8 cellular contexts compared by ENCODE assay signal in the genomic region with DNA sequence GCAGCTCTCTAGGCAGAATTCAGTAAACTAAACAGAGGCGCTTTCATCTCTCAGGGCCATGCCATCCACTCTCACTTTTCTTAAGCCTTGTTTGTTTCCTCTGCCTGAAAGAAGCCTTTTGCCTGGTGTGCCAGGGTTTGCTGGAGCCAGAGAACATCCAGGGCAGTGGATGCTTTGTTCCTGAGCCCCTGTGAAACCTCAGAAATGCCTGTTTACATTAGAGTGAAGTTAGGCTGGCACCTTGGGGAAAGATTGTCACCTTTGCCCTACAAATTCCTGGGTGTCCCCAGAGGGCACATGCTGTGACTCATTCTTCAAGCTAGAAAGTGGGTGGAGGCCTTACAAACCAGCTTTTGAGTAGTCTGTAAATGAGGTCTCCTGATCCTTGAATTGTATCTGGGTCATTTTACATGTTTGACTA. TPM values are rescaled to one million over a fixed set of nuclear protein-coding genes. Genes with fewer than 3 reads are reported as not detected.
DNase-seq lines count a peak whose midpoint lies in the region; ATAC-seq and TF ChIP-seq lines count a peak whose summit lies in the region.

No MANE protein-coding gene starts in this region.

- H3K9me3 ChIP-seq in OCI-LY1 (ENCODE audit: low read length) (no peaks in the 10 kb centered on the region), liver (ENCODE audit: control insufficient read depth in 4 of 4, low read length in 3 of 4) (no peaks in the 10 kb centered on the region), thyroid gland (no peaks in the 10 kb centered on the region)

- H3K4me2 ChIP-seq in OCI-LY1 (ENCODE audit: low read length) = no peak overlapping the region

- no peak overlapping the region for H2AFZ ChIP-seq in OCI-LY1 (ENCODE audit: low read length)

- peaks cover 6% of the 10 kb centered on the region for H3K36me3 ChIP-seq in OCI-LY1 (ENCODE audit: insufficient read depth, low read length)
- H3K36me3 ChIP-seq in liver (ENCODE audit: control insufficient read depth in 4 of 4, insufficient read depth in 3 of 4, low read depth in 1 of 4, low read length in 3 of 4) = no peaks in the 10 kb centered on the region
- no peaks in the 10 kb centered on the region for H3K36me3 ChIP-seq in thyroid gland

- H3K9me2 ChIP-seq in OCI-LY1 (ENCODE audit: low read depth, low read length) = no peaks in the 10 kb centered on the region

- 74% methylated on average over 1 of the region's 1 CpG for WGBS in liver
- WGBS in thyroid gland, 2 donors = 32 to 42% methylated on average over 1 of the region's 1 CpG

- no peak for TF ChIP-seq CTCF in OCI-LY1 (IDR thresholded peaks at IDR 0.05; ENCODE audit: low read length)
- TF ChIP-seq CTCF in liver (IDR thresholded peaks at IDR 0.05; ENCODE audit: low read depth, low read length, missing input control) = no peak
- TF ChIP-seq CTCF in thyroid gland (IDR thresholded peaks at IDR 0.05) = no peak

- no peak for TF ChIP-seq RAD21 in liver (IDR thresholded peaks at IDR 0.05)

- H3K4me1 ChIP-seq in OCI-LY1 (ENCODE audit: insufficient read depth, low read length, severe bottlenecking) (peaks cover 49% of the 10 kb centered on the region), liver (ENCODE audit: control insufficient read depth in 4 of 4, insufficient read depth in 4 of 4, low read length in 3 of 4) (peaks cover 5 to 16% (median 12%) of the 10 kb centered on the region in 4 donors), thyroid gland (peaks cover 63 to 75% of the 10 kb centered on the region in 2 donors)

- H3K79me2 ChIP-seq in OCI-LY1 (ENCODE audit: insufficient read depth, low read length) = peaks cover 93% of the 10 kb centered on the region

- H3K27ac ChIP-seq in OCI-LY1 (ENCODE audit: low read depth, low read length, poor library complexity, severe bottlenecking) = peak overlapping the region; percentile 22
- H3K27ac ChIP-seq in caudate nucleus (ENCODE audit: low read depth, low read length) = peak overlapping the region; percentile 81
- H3K27ac ChIP-seq in liver (ENCODE audit: low read depth in 1 of 2, low read length in 2 of 2) = peak overlapping the region; percentile 75 to 93
- H3K27ac ChIP-seq in thyroid gland = peak overlapping the region; percentile 52 to 91 (median 81)

- H4K20me1 ChIP-seq in OCI-LY1 (ENCODE audit: insufficient read depth, low read length) = no peaks in the 10 kb centered on the region

- ATAC-seq in GM19025 (IDR thresholded peaks at IDR 0.05; ENCODE audit: low read depth, unreplicated experiment) = peak; percentile 45
- ATAC-seq in HG02840 (IDR thresholded peaks at IDR 0.05; ENCODE audit: low FRiP score, unreplicated experiment) = no peak

- intact Hi-C loops in thyroid gland (cut with DNase I) = no loop called here

- H3F3A ChIP-seq in OCI-LY1 (ENCODE audit: insufficient read depth, low read length) = no peaks in the 10 kb centered on the region

- no peak overlapping the region for H3K9ac ChIP-seq in OCI-LY1 (ENCODE audit: low read length)
- no peak overlapping the region for H3K9ac ChIP-seq in liver (ENCODE audit: low read depth in 1 of 2, low read length in 2 of 2)

- no peaks in the 10 kb centered on the region for H3K27me3 ChIP-seq in OCI-LY1 (ENCODE audit: insufficient read depth, low read length)
- H3K27me3 ChIP-seq in liver (ENCODE audit: control insufficient read depth in 4 of 4, insufficient read depth in 4 of 4, low read length in 3 of 4) = no peaks in the 10 kb centered on the region
- H3K27me3 ChIP-seq in thyroid gland = no peaks in the 10 kb centered on the region

- no peak for TF ChIP-seq POLR2A in thyroid gland (IDR thresholded peaks at IDR 0.05)

- DNase-seq in caudate nucleus (lab: John Stamatoyannopoulos, UW) = peak in 33 of 61 donors; percentile 6 to 76 (median 30)
- peak; percentile 45 to 49 for DNase-seq in thyroid gland
- no peak for DNase-seq in activated gamma-delta T cell (lab: John Stamatoyannopoulos, UW)
- no peak for DNase-seq in NCI-H2081 treated with DMSO at 0.1 percent for 48 hours (lab: John Stamatoyannopoulos, UW)

- H3K4me3 ChIP-seq in OCI-LY1 (ENCODE audit: low read depth, low read length, poor library complexity, severe bottlenecking) = no peak overlapping the region
- no peak overlapping the region for H3K4me3 ChIP-seq in liver (ENCODE audit: low read depth in 1 of 3, low read length in 3 of 3)
- H3K4me3 ChIP-seq in thyroid gland (replicated peaks in 1 of 3) = no peak overlapping the region

TF ChIP-seq in liver, 16 proteins besides CTCF, POLR2A, EP300 and RAD21:
- peak; percentile 28 to 58 for TF ChIP-seq HNF4A (conservative IDR thresholded peaks at IDR 0.05)
- peak; percentile 78 for TF ChIP-seq FOXA2 (IDR thresholded peaks at IDR 0.05)
- no peak for TF ChIP-seq YY1 (IDR thresholded peaks at IDR 0.05)
- TF ChIP-seq, protein P1, sequence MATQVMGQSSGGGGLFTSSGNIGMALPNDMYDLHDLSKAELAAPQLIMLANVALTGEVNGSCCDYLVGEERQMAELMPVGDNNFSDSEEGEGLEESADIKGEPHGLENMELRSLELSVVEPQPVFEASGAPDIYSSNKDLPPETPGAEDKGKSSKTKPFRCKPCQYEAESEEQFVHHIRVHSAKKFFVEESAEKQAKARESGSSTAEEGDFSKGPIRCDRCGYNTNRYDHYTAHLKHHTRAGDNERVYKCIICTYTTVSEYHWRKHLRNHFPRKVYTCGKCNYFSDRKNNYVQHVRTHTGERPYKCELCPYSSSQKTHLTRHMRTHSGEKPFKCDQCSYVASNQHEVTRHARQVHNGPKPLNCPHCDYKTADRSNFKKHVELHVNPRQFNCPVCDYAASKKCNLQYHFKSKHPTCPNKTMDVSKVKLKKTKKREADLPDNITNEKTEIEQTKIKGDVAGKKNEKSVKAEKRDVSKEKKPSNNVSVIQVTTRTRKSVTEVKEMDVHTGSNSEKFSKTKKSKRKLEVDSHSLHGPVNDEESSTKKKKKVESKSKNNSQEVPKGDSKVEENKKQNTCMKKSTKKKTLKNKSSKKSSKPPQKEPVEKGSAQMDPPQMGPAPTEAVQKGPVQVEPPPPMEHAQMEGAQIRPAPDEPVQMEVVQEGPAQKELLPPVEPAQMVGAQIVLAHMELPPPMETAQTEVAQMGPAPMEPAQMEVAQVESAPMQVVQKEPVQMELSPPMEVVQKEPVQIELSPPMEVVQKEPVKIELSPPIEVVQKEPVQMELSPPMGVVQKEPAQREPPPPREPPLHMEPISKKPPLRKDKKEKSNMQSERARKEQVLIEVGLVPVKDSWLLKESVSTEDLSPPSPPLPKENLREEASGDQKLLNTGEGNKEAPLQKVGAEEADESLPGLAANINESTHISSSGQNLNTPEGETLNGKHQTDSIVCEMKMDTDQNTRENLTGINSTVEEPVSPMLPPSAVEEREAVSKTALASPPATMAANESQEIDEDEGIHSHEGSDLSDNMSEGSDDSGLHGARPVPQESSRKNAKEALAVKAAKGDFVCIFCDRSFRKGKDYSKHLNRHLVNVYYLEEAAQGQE (IDR thresholded peaks at IDR 0.05) = no peak
- no peak for TF ChIP-seq NR2F2 (IDR thresholded peaks at IDR 0.05)
- peak; percentile 59 to 83 for TF ChIP-seq RXRA (IDR thresholded peaks at IDR 0.05)
- TF ChIP-seq JUND (IDR thresholded peaks at IDR 0.05) = peak; percentile 62 to 87
- peak; percentile 48 for TF ChIP-seq FOXA1 (IDR thresholded peaks at IDR 0.05)
- TF ChIP-seq, protein P2, sequence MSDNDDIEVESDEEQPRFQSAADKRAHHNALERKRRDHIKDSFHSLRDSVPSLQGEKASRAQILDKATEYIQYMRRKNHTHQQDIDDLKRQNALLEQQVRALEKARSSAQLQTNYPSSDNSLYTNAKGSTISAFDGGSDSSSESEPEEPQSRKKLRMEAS (IDR thresholded peaks at IDR 0.05) = peak; percentile 34
- TF ChIP-seq SP1 (IDR thresholded peaks at IDR 0.05) = peak; percentile 66
- no peak for TF ChIP-seq HNF4G (IDR thresholded peaks at IDR 0.05)
- no peak for TF ChIP-seq GABPA (IDR thresholded peaks at IDR 0.05 in 1 of 2, conservative IDR thresholded peaks at IDR 0.05 in 1 of 2)
- TF ChIP-seq EGR1 (IDR thresholded peaks at IDR 0.05; ENCODE audit: low read depth in 2 of 2) = no peak
- no peak for TF ChIP-seq TAF1 (conservative IDR thresholded peaks at IDR 0.05)
- TF ChIP-seq, protein P3, sequence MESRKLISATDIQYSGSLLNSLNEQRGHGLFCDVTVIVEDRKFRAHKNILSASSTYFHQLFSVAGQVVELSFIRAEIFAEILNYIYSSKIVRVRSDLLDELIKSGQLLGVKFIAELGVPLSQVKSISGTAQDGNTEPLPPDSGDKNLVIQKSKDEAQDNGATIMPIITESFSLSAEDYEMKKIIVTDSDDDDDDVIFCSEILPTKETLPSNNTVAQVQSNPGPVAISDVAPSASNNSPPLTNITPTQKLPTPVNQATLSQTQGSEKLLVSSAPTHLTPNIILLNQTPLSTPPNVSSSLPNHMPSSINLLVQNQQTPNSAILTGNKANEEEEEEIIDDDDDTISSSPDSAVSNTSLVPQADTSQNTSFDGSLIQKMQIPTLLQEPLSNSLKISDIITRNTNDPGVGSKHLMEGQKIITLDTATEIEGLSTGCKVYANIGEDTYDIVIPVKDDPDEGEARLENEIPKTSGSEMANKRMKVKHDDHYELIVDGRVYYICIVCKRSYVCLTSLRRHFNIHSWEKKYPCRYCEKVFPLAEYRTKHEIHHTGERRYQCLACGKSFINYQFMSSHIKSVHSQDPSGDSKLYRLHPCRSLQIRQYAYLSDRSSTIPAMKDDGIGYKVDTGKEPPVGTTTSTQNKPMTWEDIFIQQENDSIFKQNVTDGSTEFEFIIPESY (IDR thresholded peaks at IDR 0.05) = no peak
- TF ChIP-seq, protein P4, sequence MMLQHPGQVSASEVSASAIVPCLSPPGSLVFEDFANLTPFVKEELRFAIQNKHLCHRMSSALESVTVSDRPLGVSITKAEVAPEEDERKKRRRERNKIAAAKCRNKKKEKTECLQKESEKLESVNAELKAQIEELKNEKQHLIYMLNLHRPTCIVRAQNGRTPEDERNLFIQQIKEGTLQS (IDR thresholded peaks at IDR 0.05) = no peak

RNA-seq across cellular contexts. Expression of a gene that starts 10.7 kb away (rescaled TPM):
- total RNA-seq in liver (10 to 100 TPM; 12.1 to 21.7 TPM), thyroid gland (10 to 100 TPM; 46.1 to 87.8 (median 76.4) TPM)
- polyA plus RNA-seq in liver = 1 to 10 TPM; 3.4 to 5.0 TPM

Comparison
In these comparisons a context has a peak if more than half of its experiments do, and no peak if none do; other contexts are left out.
1. H3K27ac ChIP-seq: peak in every context shown above with its lines; median percentile 84 in liver; 81 in caudate nucleus; 81 in thyroid gland; 22 in OCI-LY1.
2. DNase-seq: peak in caudate nucleus (33 of 61) and thyroid gland (2 of 2); none in activated gamma-delta T cell (single experiment) and NCI-H2081 treated with DMSO at 0.1 percent for 48 hours (single experiment).